In the genomic region with DNA sequence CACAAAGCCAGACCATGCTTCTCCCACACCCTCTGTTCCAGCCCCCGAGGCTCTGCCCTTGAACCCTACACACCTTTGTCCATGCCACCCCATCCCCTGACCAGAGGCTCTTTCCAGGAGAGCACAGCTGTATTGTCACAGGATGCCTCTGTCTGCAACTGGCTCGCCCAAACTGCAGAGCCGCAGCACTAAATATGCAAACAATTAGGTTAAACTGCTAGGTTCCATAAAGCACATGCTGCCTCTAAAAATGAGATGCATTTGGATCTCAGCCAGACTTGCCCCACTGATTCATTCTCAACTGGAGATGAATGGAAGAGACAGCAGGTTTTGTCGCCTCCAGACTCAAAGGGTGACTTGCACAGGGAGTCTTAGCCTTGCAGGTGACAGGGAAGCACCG, we compare ENCODE assay signal across 17 cellular contexts.
A peak's percentile ranks its signal among the peaks of the same experiment; 100 is the strongest.
DNase-seq lines count a peak whose midpoint lies in the region; ATAC-seq, FAIRE-seq and TF ChIP-seq lines count a peak whose summit lies in the region.
"Had no signal": no experiment of that assay in that cellular context is flagged by ENCODE, and none has a peak within 500 bp of the region (broad histone marks: within the 10 kb centered on the region; RNA-seq: fewer than 3 reads in every experiment).

No MANE protein-coding gene starts in this region.

- no peak for DNase-seq in CD4-positive, alpha-beta T cell
- no peak for DNase-seq in GM12878 (ENCODE audit: low read depth, low spot score)
- no peak for DNase-seq in CD8-positive, alpha-beta memory T cell
- no peak for DNase-seq in vagina (ENCODE audit: extremely low spot score in 2 of 2)
- DNase-seq: activated CD4-positive, alpha-beta T cell treated with anti-CD3 and anti-CD28 coated beads for 1 hour; activated T-cell treated with anti-CD3 and anti-CD28 coated beads, Interleukin-2, amount 50 U/mL, for 48 hours; BE2C; heart right ventricle; NCI-H1092 treated with DMSO at 0.1 percent for 48 hours; NCI-H345; spleen had no signal

- CTCF ChIA-PET in CD4-positive, alpha-beta T cell (lab: Charles Lee), result no interaction called here
- CTCF ChIA-PET in GM12878 (lab: Yijun Ruan, JAX), result interaction anchor here (1.0 to 1.5 kb wide), 4 partner anchors 19 to 233 kb away, joined by 3 to 9 read pairs (median 4); no protein-coding TSS in a partner anchor
- CTCF ChIA-PET in CD8-positive, alpha-beta memory T cell (lab: Charles Lee), result interaction anchor here (1.0 to 1.6 kb wide), 2 partner anchors 128 to 155 kb away, joined by 3 read pairs; a partner anchor contains a TSS

- no peak for TF ChIP-seq RAD21 in GM12878 (IDR thresholded peaks at IDR 0.05; ENCODE audit: insufficient read depth, low read depth, low read length)

- no peaks in the 10 kb centered on the region for H3K9me3 ChIP-seq in CD4-positive, alpha-beta T cell (ENCODE audit: control insufficient read depth, low read length)
- H3K9me3 ChIP-seq in GM12878 (replicated peaks; ENCODE audit: control insufficient read depth, insufficient read depth, low read length) (no peaks in the 10 kb centered on the region), vagina (no peaks in the 10 kb centered on the region)
- H3K9me3 ChIP-seq in CD8-positive, alpha-beta memory T cell (ENCODE audit: low read length), result no peaks in the 10 kb centered on the region
- H3K9me3 ChIP-seq: ascending aorta, BE2C, heart right ventricle, spleen had no signal

- FAIRE-seq in GM12878 (lab: Jason Lieb, UNC), result no peak

- H2AFZ ChIP-seq in GM12878 (ENCODE audit: control insufficient read depth, low read depth, low read length), result no peak overlapping the region

- intact Hi-C loops in CD4-positive, alpha-beta T cell (cut with DNase I, micrococcal nuclease), result no loop called here
- intact Hi-C loops in GM12878 (cut with micrococcal nuclease; ENCODE audit: unreplicated experiment) (no loop called here), vagina (cut with DNase I) (no loop called here)

- no peaks in the 10 kb centered on the region for H3K4me1 ChIP-seq in GM12878 (ENCODE audit: control insufficient read depth, insufficient read depth, low read length)
- no peaks in the 10 kb centered on the region for H3K4me1 ChIP-seq in CD8-positive, alpha-beta memory T cell (ENCODE audit: insufficient read depth, low read length)
- no peaks in the 10 kb centered on the region for H3K4me1 ChIP-seq in vagina
- H3K4me1 ChIP-seq: ascending aorta, BE2C, heart right ventricle, spleen had no signal

- H3K27ac ChIP-seq in CD4-positive, alpha-beta T cell (ENCODE audit: low read depth, low read length), result peak overlapping the region; percentile 8
- H3K27ac ChIP-seq in GM12878 (ENCODE audit: control insufficient read depth, insufficient read depth), result no peak overlapping the region
- H3K27ac ChIP-seq in CD8-positive, alpha-beta memory T cell (ENCODE audit: low read depth, low read length), result no peak overlapping the region
- H3K27ac ChIP-seq in vagina, result no peak overlapping the region
- H3K27ac ChIP-seq: ascending aorta, heart right ventricle, spleen had no signal

- no peaks in the 10 kb centered on the region for H3K4me1 Mint-ChIP-seq in CD4-positive, alpha-beta T cell (ENCODE audit: low read depth)
- H3K4me1 Mint-ChIP-seq in CD8-positive, alpha-beta memory T cell, result no peaks in the 10 kb centered on the region

- TF ChIP-seq POLR2A in GM12878 (IDR thresholded peaks at IDR 0.05; ENCODE audit: low read depth, low read length) (no peak), vagina (IDR thresholded peaks at IDR 0.05) (no peak)

- no peak overlapping the region for H3K4me3 ChIP-seq in GM12878
- H3K4me3 ChIP-seq in CD8-positive, alpha-beta memory T cell (ENCODE audit: low read length), result no peak overlapping the region
- H3K4me3 ChIP-seq in vagina, result no peak overlapping the region
- H3K4me3 ChIP-seq: ascending aorta, heart right ventricle, spleen had no signal

- no peak overlapping the region for H3K4me3 Mint-ChIP-seq in CD4-positive, alpha-beta T cell
- H3K4me3 Mint-ChIP-seq in CD8-positive, alpha-beta memory T cell, result no peak overlapping the region

- RAD21 ChIA-PET in GM12878 (lab: Charles Lee; ENCODE audit: unreplicated experiment), result interaction anchor here (1.2 to 1.6 kb wide), 2 partner anchors 127 to 233 kb away, joined by 3 to 4 read pairs; no protein-coding TSS in a partner anchor

- no peak for ATAC-seq in CD4-positive, alpha-beta T cell (ENCODE audit: poor library complexity)
- peak; percentile 78 for ATAC-seq in GM18520 (IDR thresholded peaks at IDR 0.05; ENCODE audit: unreplicated experiment)
- peak; percentile 47 for ATAC-seq in HG03442 (IDR thresholded peaks at IDR 0.05; ENCODE audit: unreplicated experiment)
- no peak for ATAC-seq in GM12878
- ATAC-seq in HG03469 (IDR thresholded peaks at IDR 0.05; ENCODE audit: unreplicated experiment), result no peak
- ATAC-seq in GM21381 (IDR thresholded peaks at IDR 0.05; ENCODE audit: unreplicated experiment), result no peak
- ATAC-seq: heart right ventricle had no signal

- H3K4me2 ChIP-seq in GM12878 (ENCODE audit: control insufficient read depth, insufficient read depth), result no peak overlapping the region

- TF ChIP-seq CTCF in CD4-positive, alpha-beta T cell (IDR thresholded peaks at IDR 0.05), result no peak
- TF ChIP-seq CTCF in GM12878 (IDR thresholded peaks at IDR 0.05 in 2 of 3, conservative IDR thresholded peaks at IDR 0.05 in 1 of 3; ENCODE audit: control insufficient read depth in 2 of 3, extremely low read depth in 1 of 3, insufficient read depth in 1 of 3, low read depth in 3 of 3, low read length in 3 of 3) (no peak), vagina (IDR thresholded peaks at IDR 0.05) (no peak)

- in situ Hi-C loops in GM12878 (cut with MboI), result no loop called here

- SMC1A ChIA-PET in GM12878 (lab: Charles Lee; ENCODE audit: uncharacterized antibody, unreplicated experiment), result interaction anchor here (1.0 to 1.1 kb wide), 2 partner anchors 9 to 96 kb away, joined by 3 read pairs; no protein-coding TSS in a partner anchor

- no peaks in the 10 kb centered on the region for H3K27me3 ChIP-seq in CD4-positive, alpha-beta T cell (ENCODE audit: control insufficient read depth, insufficient read depth, low read length)
- no peaks in the 10 kb centered on the region for H3K27me3 ChIP-seq in GM12878 (replicated peaks in 1 of 2; ENCODE audit: control insufficient read depth in 2 of 2, insufficient read depth in 2 of 2, low read length in 1 of 2)
- H3K27me3 ChIP-seq in CD8-positive, alpha-beta memory T cell (ENCODE audit: insufficient read depth, low read length, poor library complexity, severe bottlenecking), result no peaks in the 10 kb centered on the region
- no peaks in the 10 kb centered on the region for H3K27me3 ChIP-seq in vagina
- H3K27me3 ChIP-seq: ascending aorta, BE2C, heart right ventricle, spleen had no signal

- H3K79me2 ChIP-seq in GM12878 (ENCODE audit: control insufficient read depth, insufficient read depth, low read length), result no peaks in the 10 kb centered on the region

- POLR2A ChIA-PET in CD4-positive, alpha-beta T cell (lab: Charles Lee), result no interaction called here
- POLR2A ChIA-PET in GM12878 (lab: Charles Lee), result no interaction called here
- POLR2A ChIA-PET in CD8-positive, alpha-beta memory T cell (lab: Charles Lee), result no interaction called here

- BruUV-seq in GM12878 (replicated peaks; lab: Mats Ljungman, UMichigan), result no TSS peak

- no peak for TF ChIP-seq EP300 in GM12878 (IDR thresholded peaks at IDR 0.05; ENCODE audit: borderline replicate concordance in 1 of 2, control insufficient read depth in 1 of 2, low read depth in 2 of 2, low read length in 2 of 2)

- WGBS in GM12878 (ENCODE audit: insufficient coverage, insufficient replicate concordance, low lambda C conversion rate, missing lambda C conversion rate), result 59% methylated on average over 5 of the region's 5 CpGs

- H3K36me3 Mint-ChIP-seq in CD4-positive, alpha-beta T cell (ENCODE audit: low read depth), result peaks cover 94% of the 10 kb centered on the region
- peaks cover 0 to 98% (median 14%) of the 10 kb centered on the region in 3 donors for H3K36me3 Mint-ChIP-seq in CD8-positive, alpha-beta memory T cell

- H3K27ac Mint-ChIP-seq in CD4-positive, alpha-beta T cell, result no peak overlapping the region
- peak overlapping the region in 3 of 8 donors; percentile 2 to 54 (median 51) for H3K27ac Mint-ChIP-seq in CD8-positive, alpha-beta memory T cell

- no peak overlapping the region for H3K9ac ChIP-seq in GM12878 (ENCODE audit: control insufficient read depth, insufficient read depth, low read length)

- no peaks in the 10 kb centered on the region for H4K20me1 ChIP-seq in GM12878 (ENCODE audit: control insufficient read depth, insufficient read depth)

- H3K36me3 ChIP-seq in GM12878 (ENCODE audit: control insufficient read depth in 2 of 2, insufficient read depth in 2 of 2, low read length in 1 of 2) (peaks cover 59% of the 10 kb centered on the region in 2 experiments), vagina (no peaks in the 10 kb centered on the region)
- H3K36me3 ChIP-seq in CD8-positive, alpha-beta memory T cell (ENCODE audit: insufficient read depth, low read length), result peaks cover 82% of the 10 kb centered on the region
- H3K36me3 ChIP-seq: ascending aorta, BE2C had no signal

- H3K9me3 Mint-ChIP-seq in CD4-positive, alpha-beta T cell, result no peaks in the 10 kb centered on the region
- H3K9me3 Mint-ChIP-seq in CD8-positive, alpha-beta memory T cell, result no peaks in the 10 kb centered on the region
- H3K9me3 Mint-ChIP-seq: IgD-negative memory B cell had no signal

- no peaks in the 10 kb centered on the region for H3K27me3 Mint-ChIP-seq in CD4-positive, alpha-beta T cell
- no peaks in the 10 kb centered on the region for H3K27me3 Mint-ChIP-seq in CD8-positive, alpha-beta memory T cell
- H3K27me3 Mint-ChIP-seq: IgD-negative memory B cell had no signal

TF ChIP-seq in GM12878, 131 proteins besides CTCF, POLR2A, EP300 and RAD21:
- TF ChIP-seq MXI1 (IDR thresholded peaks at IDR 0.05; ENCODE audit: low read depth, low read length), result peak; percentile 36; the same call in 1 of the 2 replicates
- TF ChIP-seq DPF2 (IDR thresholded peaks at IDR 0.05), result no peak

Comparison
In these comparisons a context has a peak if more than half of its experiments do, and no peak if none do; other contexts are left out.
1. ATAC-seq: peak in GM18520 (single experiment) and HG03442 (single experiment); none in CD4-positive, alpha-beta T cell (single experiment), GM12878 (single experiment), HG03469 (single experiment) and GM21381 (single experiment).